In the genomic region with DNA sequence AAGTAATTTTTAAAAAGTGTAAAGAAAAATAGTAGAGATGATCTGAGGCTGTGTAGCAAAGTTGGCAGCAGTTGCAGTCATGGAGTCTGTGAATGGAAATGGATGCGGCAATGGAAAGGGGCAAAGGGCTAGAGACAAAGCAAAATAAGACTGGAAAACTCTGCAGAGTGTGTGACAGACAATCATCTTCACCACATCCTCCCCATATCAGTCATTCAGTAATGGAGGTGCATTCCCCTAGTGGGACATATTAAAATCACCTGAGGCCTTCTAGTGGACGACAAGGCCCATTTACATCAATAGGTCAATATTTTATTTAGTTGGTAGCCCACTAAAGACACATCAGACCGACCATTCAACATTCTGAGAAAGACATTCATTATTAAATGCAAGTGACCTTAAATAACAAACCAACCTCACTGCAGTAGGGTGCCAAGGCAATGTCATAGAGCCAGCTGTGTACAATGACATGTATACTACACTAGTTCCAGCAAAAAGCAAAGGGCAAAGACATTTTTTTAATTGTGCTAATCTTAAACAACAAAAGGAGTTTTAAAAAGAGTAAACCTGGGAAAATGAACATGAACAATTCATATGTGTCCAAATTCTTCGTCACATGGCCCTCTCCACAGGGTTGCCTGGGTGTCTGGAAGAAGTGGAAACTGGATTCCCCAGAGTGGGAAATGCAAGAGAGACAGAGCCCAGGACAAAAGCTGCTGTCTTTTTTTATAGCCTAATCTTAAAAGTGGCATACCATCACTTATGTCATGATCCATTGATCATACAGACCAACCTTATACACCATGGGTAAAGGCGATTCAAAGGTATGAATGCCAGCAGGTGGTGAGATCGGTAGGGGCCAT, we compare ENCODE assay signal across 18 cellular contexts. TPM values are rescaled to one million over a fixed set of nuclear protein-coding genes. Genes with fewer than 3 reads are reported as not detected.
DNase-seq lines count a peak whose midpoint lies in the region; ATAC-seq and TF ChIP-seq lines count a peak whose summit lies in the region.
"Had no signal": no experiment of that assay in that cellular context is flagged by ENCODE, and none has a peak within 500 bp of the region (broad histone marks: within the 10 kb centered on the region; RNA-seq: fewer than 3 reads in every experiment).

No MANE protein-coding gene starts in this region.

- no peak overlapping the region for H3K4me3 Mint-ChIP-seq in stimulated activated naive CD8-positive, alpha-beta T cell treated with anti-CD3 and anti-CD28 coated beads, Interleukin-15, amount 100 ng/mL, for 72 hours
- H3K4me3 Mint-ChIP-seq in activated T-helper 17 cell treated with anti-CD3 and anti-CD28 coated beads, Interleukin-2, amount 50 U/mL, for 72 hours = no peak overlapping the region
- H3K4me3 Mint-ChIP-seq in type B pancreatic cell (no peak overlapping the region), immature natural killer cell (no peak overlapping the region)
- H3K4me3 Mint-ChIP-seq: nephron; stimulated activated naive CD8-positive, alpha-beta T cell treated with anti-CD3 and anti-CD28 coated beads, Interleukin-15, Interleukin-2, amounts not matched to agents 100 ng/mL and 50 ng/mL, for 24 hours; T-cell had no signal

- no peak for DNase-seq in stimulated activated naive CD8-positive, alpha-beta T cell treated with anti-CD3 and anti-CD28 coated beads, Interleukin-15, amount 100 ng/mL, for 72 hours
- no peak for DNase-seq in stimulated activated naive CD8-positive, alpha-beta T cell treated with anti-CD3 and anti-CD28 coated beads, Interleukin-15, Interleukin-2, amounts not matched to agents 100 U/mL and 50 U/mL, for 24 hours
- DNase-seq in type B pancreatic cell (ENCODE audit: extremely low spot score, unreplicated experiment) (no peak), immature natural killer cell (no peak), foreskin fibroblast (no peak), NCI-H1694 (lab: John Stamatoyannopoulos, UW) (no peak)
- DNase-seq: activated CD4-positive, alpha-beta T cell treated with anti-CD3 and anti-CD28 coated beads for 4 hours; activated effector memory CD4-positive, alpha-beta T cell treated with Interleukin-2 at 50 U/mL for 16 hours; brain microvascular endothelial cell; NCI-H526 treated with DMSO at 0.1 percent for 48 hours; posterior cingulate gyrus; stimulated activated CD4-positive, alpha-beta T cell treated with anti-CD3 and anti-CD28 coated beads, Interleukin-1b, Interleukin-23, amount 100 ng/mL, for 48 hours; T-cell had no signal

- H3K9me3 Mint-ChIP-seq in stimulated activated naive CD8-positive, alpha-beta T cell treated with anti-CD3 and anti-CD28 coated beads, Interleukin-15, amount 100 ng/mL, for 72 hours = peaks cover 4 to 9% of the 10 kb centered on the region in 2 donors
- H3K9me3 Mint-ChIP-seq in activated T-helper 17 cell treated with anti-CD3 and anti-CD28 coated beads, Interleukin-2, amount 50 U/mL, for 72 hours = peaks cover 3% of the 10 kb centered on the region
- no peaks in the 10 kb centered on the region for H3K9me3 Mint-ChIP-seq in type B pancreatic cell
- H3K9me3 Mint-ChIP-seq in immature natural killer cell = no peaks in the 10 kb centered on the region

- TF ChIP-seq CTCF in type B pancreatic cell (conservative IDR thresholded peaks at IDR 0.05) (no peak), foreskin fibroblast (IDR thresholded peaks at IDR 0.05; ENCODE audit: low read depth, low read length) (no peak)

- peak; percentile 81 for ATAC-seq in stimulated activated naive CD8-positive, alpha-beta T cell treated with anti-CD3 and anti-CD28 coated beads, Interleukin-15, amount 100 ng/mL, for 72 hours
- ATAC-seq in stimulated activated naive CD8-positive, alpha-beta T cell treated with anti-CD3 and anti-CD28 coated beads, Interleukin-15, Interleukin-2, amounts not matched to agents 100 U/mL and 50 U/mL, for 24 hours = no peak
- peak; percentile 83 for ATAC-seq in HG02870 (IDR thresholded peaks at IDR 0.05; ENCODE audit: unreplicated experiment)
- peak; percentile 89 for ATAC-seq in activated T-helper 17 cell treated with anti-CD3 and anti-CD28 coated beads, Interleukin-2, amount 50 U/mL, for 72 hours (replicated peaks)
- ATAC-seq: T-cell had no signal

- no peak overlapping the region for H3K4me3 ChIP-seq in foreskin fibroblast (ENCODE audit: low read depth in 1 of 2, low read length in 2 of 2)
- H3K4me3 ChIP-seq: tibial nerve had no signal

- H3K27me3 Mint-ChIP-seq in stimulated activated naive CD8-positive, alpha-beta T cell treated with anti-CD3 and anti-CD28 coated beads, Interleukin-15, amount 100 ng/mL, for 72 hours = no peaks in the 10 kb centered on the region
- H3K27me3 Mint-ChIP-seq in activated T-helper 17 cell treated with anti-CD3 and anti-CD28 coated beads, Interleukin-2, amount 50 U/mL, for 72 hours = no peaks in the 10 kb centered on the region
- H3K27me3 Mint-ChIP-seq in type B pancreatic cell (no peaks in the 10 kb centered on the region), immature natural killer cell (ENCODE audit: low read depth in 3 of 3) (peaks cover 0 to 2% (median 1%) of the 10 kb centered on the region in 3 donors)
- H3K27me3 Mint-ChIP-seq: stimulated activated naive CD8-positive, alpha-beta T cell treated with anti-CD3 and anti-CD28 coated beads, Interleukin-15, Interleukin-2, amounts not matched to agents 100 ng/mL and 50 ng/mL, for 24 hours; T-cell had no signal

- H3K27ac Mint-ChIP-seq in stimulated activated naive CD8-positive, alpha-beta T cell treated with anti-CD3 and anti-CD28 coated beads, Interleukin-15, amount 100 ng/mL, for 72 hours = no peak overlapping the region
- peak overlapping the region; percentile 77 for H3K27ac Mint-ChIP-seq in activated T-helper 17 cell treated with anti-CD3 and anti-CD28 coated beads, Interleukin-2, amount 50 U/mL, for 72 hours
- H3K27ac Mint-ChIP-seq in type B pancreatic cell (peak overlapping the region; percentile 46), immature natural killer cell (no peak overlapping the region)
- H3K27ac Mint-ChIP-seq: nephron; stimulated activated naive CD8-positive, alpha-beta T cell treated with anti-CD3 and anti-CD28 coated beads, Interleukin-15, Interleukin-2, amounts not matched to agents 100 ng/mL and 50 ng/mL, for 24 hours; T-cell had no signal

- peaks cover 3% of the 10 kb centered on the region for H3K4me1 Mint-ChIP-seq in stimulated activated naive CD8-positive, alpha-beta T cell treated with anti-CD3 and anti-CD28 coated beads, Interleukin-15, amount 100 ng/mL, for 72 hours
- peaks cover 13% of the 10 kb centered on the region for H3K4me1 Mint-ChIP-seq in activated T-helper 17 cell treated with anti-CD3 and anti-CD28 coated beads, Interleukin-2, amount 50 U/mL, for 72 hours
- H3K4me1 Mint-ChIP-seq in type B pancreatic cell (ENCODE audit: unreplicated experiment) (no peaks in the 10 kb centered on the region), immature natural killer cell (peaks cover 3 to 10% of the 10 kb centered on the region in 2 donors)
- H3K4me1 Mint-ChIP-seq: nephron had no signal

- H3K36me3 Mint-ChIP-seq in activated T-helper 17 cell treated with anti-CD3 and anti-CD28 coated beads, Interleukin-2, amount 50 U/mL, for 72 hours (ENCODE audit: low read depth) = no peaks in the 10 kb centered on the region
- no peaks in the 10 kb centered on the region for H3K36me3 Mint-ChIP-seq in type B pancreatic cell
- no peaks in the 10 kb centered on the region for H3K36me3 Mint-ChIP-seq in immature natural killer cell
- H3K36me3 Mint-ChIP-seq: T-cell had no signal

RNA-seq across cellular contexts. Expression of gene RAP2B, which starts 15.6 kb away (rescaled TPM):
- 10 to 100 TPM; 18.9 to 20.7 TPM for total RNA-seq in activated T-helper 17 cell treated with anti-CD3 and anti-CD28 coated beads, Interleukin-2, amount 50 U/mL, for 72 hours
- 16.5 and 33.1 TPM in 2 replicates for total RNA-seq in type B pancreatic cell (ENCODE audit: low replicate concordance)
- polyA plus RNA-seq in immature natural killer cell = 10 to 100 TPM; 15.9 to 29.8 (median 23.2) TPM

Comparison
In these comparisons a context has a peak if more than half of its experiments do, and no peak if none do; other contexts are left out.
1. H3K27ac Mint-ChIP-seq: peak in activated T-helper 17 cell treated with anti-CD3 and anti-CD28 coated beads, Interleukin-2, amount 50 U/mL, for 72 hours (single experiment) and type B pancreatic cell (single experiment); none in stimulated activated naive CD8-positive, alpha-beta T cell treated with anti-CD3 and anti-CD28 coated beads, Interleukin-15, amount 100 ng/mL, for 72 hours (0 of 2) and immature natural killer cell (0 of 6).